ENCODE assay signal across 8 cellular contexts in the genomic region with DNA sequence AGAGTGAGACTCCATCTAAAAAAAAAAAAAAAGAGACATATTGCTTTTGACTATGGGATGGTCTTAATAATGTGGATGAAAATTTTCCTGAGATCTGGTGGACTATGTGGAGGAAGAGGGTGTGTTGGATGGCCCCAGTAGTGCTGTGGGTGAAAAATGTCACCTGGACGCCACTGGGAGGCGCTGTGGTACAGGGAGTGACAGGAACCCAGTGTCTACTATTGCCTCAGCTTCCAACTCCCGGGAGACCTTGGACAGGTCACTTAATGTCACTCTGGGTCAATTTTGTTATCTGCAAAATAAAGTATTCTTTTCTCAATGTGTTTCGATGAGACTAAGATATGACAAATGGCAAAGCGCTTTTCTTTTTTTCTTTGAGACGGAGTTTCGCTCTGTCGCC. TPM values are rescaled to one million over a fixed set of nuclear protein-coding genes. Genes with fewer than 3 reads are reported as not detected.
A peak's percentile ranks its signal among the peaks of the same experiment; 100 is the strongest.
DNase-seq lines count a peak whose midpoint lies in the region; ATAC-seq and TF ChIP-seq lines count a peak whose summit lies in the region.

No MANE protein-coding gene starts in this region.

- H3K4me3 ChIP-seq in Karpas-422 (ENCODE audit: low read length) = no peak overlapping the region

- H3K27ac Mint-ChIP-seq in brain = peak overlapping the region in 1 of 5 experiments; percentile 58

- H3K9me3 Mint-ChIP-seq in brain = peaks cover 0 to 3% (median 2%) of the 10 kb centered on the region in 5 experiments

- no peak overlapping the region for H3K27ac ChIP-seq in Karpas-422 (ENCODE audit: low read length)

- H3K36me3 Mint-ChIP-seq in brain = no peaks in the 10 kb centered on the region

- H3K9me2 ChIP-seq in Karpas-422 (replicated peaks; ENCODE audit: insufficient read depth, low read length) = no peaks in the 10 kb centered on the region

- no peaks in the 10 kb centered on the region for H3K4me1 ChIP-seq in Karpas-422 (ENCODE audit: low read length)

- peaks cover 15% of the 10 kb centered on the region for H3K27me3 Mint-ChIP-seq in brain

- no peak overlapping the region for H3K4me2 ChIP-seq in Karpas-422 (ENCODE audit: low read depth, low read length, poor library complexity, severe bottlenecking)

- H2AFZ ChIP-seq in Karpas-422 (ENCODE audit: low read length) = no peak overlapping the region

- no peak for ATAC-seq in GM18861 (IDR thresholded peaks at IDR 0.05; ENCODE audit: unreplicated experiment)

- H3K79me2 ChIP-seq in Karpas-422 (ENCODE audit: low read length) = no peaks in the 10 kb centered on the region

- no peak overlapping the region for H3K9ac ChIP-seq in Karpas-422 (ENCODE audit: low read length)

- peaks cover 4% of the 10 kb centered on the region for H3K4me1 Mint-ChIP-seq in brain

- no peaks in the 10 kb centered on the region for H3K9me3 ChIP-seq in Karpas-422 (ENCODE audit: low read length)

- H3K4me3 Mint-ChIP-seq in brain = no peak overlapping the region

- TF ChIP-seq CTCF in brain (conservative IDR thresholded peaks at IDR 0.05) = peak; percentile 78 to 94

- H3K36me3 ChIP-seq in Karpas-422 (ENCODE audit: insufficient read depth, low read length) = no peaks in the 10 kb centered on the region

- peak; percentile 19 for DNase-seq in activated gamma-delta T cell treated with Interleukin-2 at 50 U/mL for 16 hours
- no peak for DNase-seq in activated gamma-delta T cell (lab: John Stamatoyannopoulos, UW)
- peak; percentile 81 for DNase-seq in Karpas-422
- peak; percentile 69 for DNase-seq in SW480 (ENCODE audit: low spot score)
- DNase-seq in iris pigment epithelial cell (ENCODE audit: low read depth) = peak; percentile 62
- DNase-seq in stimulated activated CD4-positive, alpha-beta T cell treated with anti-CD3 and anti-CD28 coated beads, Interleukin-1b, Interleukin-23, amount 100 ng/mL, for 48 hours = peak; percentile 61

- H4K20me1 ChIP-seq in Karpas-422 (ENCODE audit: insufficient read depth, low read depth, low read length) = no peaks in the 10 kb centered on the region

- no peaks in the 10 kb centered on the region for H3K27me3 ChIP-seq in Karpas-422 (ENCODE audit: low read length)

RNA-seq across cellular contexts. Expression of a gene that starts 27.7 kb away (rescaled TPM):
- total RNA-seq in Karpas-422 (2014; rRNA removed; shearing (Covaris generic); ENCODE audit: low replicate concordance) = 16.6 and 29.8 TPM in 2 replicates
- polyA plus RNA-seq in brain (ENCODE audit: insufficient read depth, low read depth, low replicate concordance) = 8.0 TPM
